2 cellular contexts compared by ENCODE assay signal in the genomic region with DNA sequence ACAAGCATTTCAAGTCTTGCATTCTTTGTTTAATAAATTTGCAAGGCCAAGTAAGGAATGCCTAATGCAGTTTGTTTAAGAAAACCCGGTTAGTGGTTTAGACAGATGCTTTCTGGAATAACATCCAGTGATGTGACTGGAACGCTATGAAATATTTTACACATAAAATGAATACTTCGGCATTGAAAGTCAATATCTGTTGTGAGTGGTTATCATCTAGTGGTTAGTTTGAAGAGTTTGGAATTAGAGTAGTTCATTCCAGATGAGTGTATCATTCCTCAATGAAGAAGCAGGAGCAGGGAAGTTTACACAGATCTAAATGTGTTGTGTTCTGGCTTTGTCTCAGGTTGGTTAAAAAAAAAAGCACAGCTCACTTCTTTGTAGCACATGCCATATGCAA.
TF ChIP-seq lines count a peak whose summit lies in the region.

No MANE protein-coding gene starts in this region.

TF ChIP-seq in SK-N-SH, 30 proteins besides CTCF, POLR2A, EP300 and RAD21:
- TF ChIP-seq JUND (IDR thresholded peaks at IDR 0.05), result 0 out of 2 replicates have a peak, but pooled peaks have one; percentile 3
- no peak for TF ChIP-seq EZH2phosphoT487 (IDR thresholded peaks at IDR 0.05; ENCODE audit: borderline replicate concordance, low read depth)
- no peak for TF ChIP-seq RCOR1 (IDR thresholded peaks at IDR 0.05; ENCODE audit: low read length)
- TF ChIP-seq, protein P1, sequence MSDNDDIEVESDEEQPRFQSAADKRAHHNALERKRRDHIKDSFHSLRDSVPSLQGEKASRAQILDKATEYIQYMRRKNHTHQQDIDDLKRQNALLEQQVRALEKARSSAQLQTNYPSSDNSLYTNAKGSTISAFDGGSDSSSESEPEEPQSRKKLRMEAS (IDR thresholded peaks at IDR 0.05; ENCODE audit: low read depth), result no peak
- no peak for TF ChIP-seq CHD2 (IDR thresholded peaks at IDR 0.05; ENCODE audit: low read length, partially characterized antibody)
- TF ChIP-seq TAF1 (IDR thresholded peaks at IDR 0.05; ENCODE audit: borderline replicate concordance, low read depth, low read length), result no peak
- no peak for TF ChIP-seq MEF2A (IDR thresholded peaks at IDR 0.05; ENCODE audit: borderline replicate concordance, low read depth)
- TF ChIP-seq MXI1 (IDR thresholded peaks at IDR 0.05; ENCODE audit: low read depth, low read length), result no peak
- TF ChIP-seq, protein P2, sequence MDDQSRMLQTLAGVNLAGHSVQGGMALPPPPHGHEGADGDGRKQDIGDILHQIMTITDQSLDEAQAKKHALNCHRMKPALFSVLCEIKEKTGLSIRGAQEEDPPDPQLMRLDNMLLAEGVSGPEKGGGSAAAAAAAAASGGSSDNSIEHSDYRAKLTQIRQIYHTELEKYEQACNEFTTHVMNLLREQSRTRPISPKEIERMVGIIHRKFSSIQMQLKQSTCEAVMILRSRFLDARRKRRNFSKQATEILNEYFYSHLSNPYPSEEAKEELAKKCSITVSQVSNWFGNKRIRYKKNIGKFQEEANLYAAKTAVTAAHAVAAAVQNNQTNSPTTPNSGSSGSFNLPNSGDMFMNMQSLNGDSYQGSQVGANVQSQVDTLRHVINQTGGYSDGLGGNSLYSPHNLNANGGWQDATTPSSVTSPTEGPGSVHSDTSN (IDR thresholded peaks at IDR 0.05), result peak; percentile 50; the same call in 1 of the 2 replicates
- TF ChIP-seq YY1 (IDR thresholded peaks at IDR 0.05; ENCODE audit: low read depth), result no peak
- TF ChIP-seq FOXJ3 (CRISPR knock-in tag; IDR thresholded peaks at IDR 0.05), result no peak
- no peak for TF ChIP-seq FOSL2 (IDR thresholded peaks at IDR 0.05; ENCODE audit: borderline replicate concordance, low read depth)
- TF ChIP-seq NFIC (IDR thresholded peaks at IDR 0.05; ENCODE audit: borderline replicate concordance), result no peak
- peak; percentile 35; the same call in 1 of the 2 replicates for TF ChIP-seq TCF12 (IDR thresholded peaks at IDR 0.05)
TF ChIP-seq in SK-N-SH: peak in this region for 3.

TF ChIP-seq in H1, 55 proteins besides CTCF, POLR2A, EP300 and RAD21:
- TF ChIP-seq SIX5 (IDR thresholded peaks at IDR 0.05; ENCODE audit: low read depth, low read length) (no peak), YY1 (IDR thresholded peaks at IDR 0.05; ENCODE audit: low read depth, low read length) (no peak), MAFK (IDR thresholded peaks at IDR 0.05; ENCODE audit: low read depth, low read length) (no peak), CEBPB (IDR thresholded peaks at IDR 0.05; ENCODE audit: low read depth, low read length) (no peak), CBX5 (IDR thresholded peaks at IDR 0.05; ENCODE audit: low read depth, low read length) (no peak), GABPA (IDR thresholded peaks at IDR 0.05; ENCODE audit: borderline replicate concordance, insufficient read depth, low read length) (no peak), SP2 (IDR thresholded peaks at IDR 0.05; ENCODE audit: low read length) (no peak), KDM5A (IDR thresholded peaks at IDR 0.05; ENCODE audit: low read length) (no peak), TCF12 (IDR thresholded peaks at IDR 0.05; ENCODE audit: low read depth, low read length) (no peak), SIRT6 (IDR thresholded peaks at IDR 0.05; ENCODE audit: low read length) (no peak), KDM4A (IDR thresholded peaks at IDR 0.05; ENCODE audit: low read depth, low read length, severe bottlenecking) (no peak), BCL11A (IDR thresholded peaks at IDR 0.05; ENCODE audit: low read depth in 2 of 2, low read length in 2 of 2) (no peak)
- TF ChIP-seq, protein P1 (IDR thresholded peaks at IDR 0.05), result no peak
- TF ChIP-seq, protein P3, sequence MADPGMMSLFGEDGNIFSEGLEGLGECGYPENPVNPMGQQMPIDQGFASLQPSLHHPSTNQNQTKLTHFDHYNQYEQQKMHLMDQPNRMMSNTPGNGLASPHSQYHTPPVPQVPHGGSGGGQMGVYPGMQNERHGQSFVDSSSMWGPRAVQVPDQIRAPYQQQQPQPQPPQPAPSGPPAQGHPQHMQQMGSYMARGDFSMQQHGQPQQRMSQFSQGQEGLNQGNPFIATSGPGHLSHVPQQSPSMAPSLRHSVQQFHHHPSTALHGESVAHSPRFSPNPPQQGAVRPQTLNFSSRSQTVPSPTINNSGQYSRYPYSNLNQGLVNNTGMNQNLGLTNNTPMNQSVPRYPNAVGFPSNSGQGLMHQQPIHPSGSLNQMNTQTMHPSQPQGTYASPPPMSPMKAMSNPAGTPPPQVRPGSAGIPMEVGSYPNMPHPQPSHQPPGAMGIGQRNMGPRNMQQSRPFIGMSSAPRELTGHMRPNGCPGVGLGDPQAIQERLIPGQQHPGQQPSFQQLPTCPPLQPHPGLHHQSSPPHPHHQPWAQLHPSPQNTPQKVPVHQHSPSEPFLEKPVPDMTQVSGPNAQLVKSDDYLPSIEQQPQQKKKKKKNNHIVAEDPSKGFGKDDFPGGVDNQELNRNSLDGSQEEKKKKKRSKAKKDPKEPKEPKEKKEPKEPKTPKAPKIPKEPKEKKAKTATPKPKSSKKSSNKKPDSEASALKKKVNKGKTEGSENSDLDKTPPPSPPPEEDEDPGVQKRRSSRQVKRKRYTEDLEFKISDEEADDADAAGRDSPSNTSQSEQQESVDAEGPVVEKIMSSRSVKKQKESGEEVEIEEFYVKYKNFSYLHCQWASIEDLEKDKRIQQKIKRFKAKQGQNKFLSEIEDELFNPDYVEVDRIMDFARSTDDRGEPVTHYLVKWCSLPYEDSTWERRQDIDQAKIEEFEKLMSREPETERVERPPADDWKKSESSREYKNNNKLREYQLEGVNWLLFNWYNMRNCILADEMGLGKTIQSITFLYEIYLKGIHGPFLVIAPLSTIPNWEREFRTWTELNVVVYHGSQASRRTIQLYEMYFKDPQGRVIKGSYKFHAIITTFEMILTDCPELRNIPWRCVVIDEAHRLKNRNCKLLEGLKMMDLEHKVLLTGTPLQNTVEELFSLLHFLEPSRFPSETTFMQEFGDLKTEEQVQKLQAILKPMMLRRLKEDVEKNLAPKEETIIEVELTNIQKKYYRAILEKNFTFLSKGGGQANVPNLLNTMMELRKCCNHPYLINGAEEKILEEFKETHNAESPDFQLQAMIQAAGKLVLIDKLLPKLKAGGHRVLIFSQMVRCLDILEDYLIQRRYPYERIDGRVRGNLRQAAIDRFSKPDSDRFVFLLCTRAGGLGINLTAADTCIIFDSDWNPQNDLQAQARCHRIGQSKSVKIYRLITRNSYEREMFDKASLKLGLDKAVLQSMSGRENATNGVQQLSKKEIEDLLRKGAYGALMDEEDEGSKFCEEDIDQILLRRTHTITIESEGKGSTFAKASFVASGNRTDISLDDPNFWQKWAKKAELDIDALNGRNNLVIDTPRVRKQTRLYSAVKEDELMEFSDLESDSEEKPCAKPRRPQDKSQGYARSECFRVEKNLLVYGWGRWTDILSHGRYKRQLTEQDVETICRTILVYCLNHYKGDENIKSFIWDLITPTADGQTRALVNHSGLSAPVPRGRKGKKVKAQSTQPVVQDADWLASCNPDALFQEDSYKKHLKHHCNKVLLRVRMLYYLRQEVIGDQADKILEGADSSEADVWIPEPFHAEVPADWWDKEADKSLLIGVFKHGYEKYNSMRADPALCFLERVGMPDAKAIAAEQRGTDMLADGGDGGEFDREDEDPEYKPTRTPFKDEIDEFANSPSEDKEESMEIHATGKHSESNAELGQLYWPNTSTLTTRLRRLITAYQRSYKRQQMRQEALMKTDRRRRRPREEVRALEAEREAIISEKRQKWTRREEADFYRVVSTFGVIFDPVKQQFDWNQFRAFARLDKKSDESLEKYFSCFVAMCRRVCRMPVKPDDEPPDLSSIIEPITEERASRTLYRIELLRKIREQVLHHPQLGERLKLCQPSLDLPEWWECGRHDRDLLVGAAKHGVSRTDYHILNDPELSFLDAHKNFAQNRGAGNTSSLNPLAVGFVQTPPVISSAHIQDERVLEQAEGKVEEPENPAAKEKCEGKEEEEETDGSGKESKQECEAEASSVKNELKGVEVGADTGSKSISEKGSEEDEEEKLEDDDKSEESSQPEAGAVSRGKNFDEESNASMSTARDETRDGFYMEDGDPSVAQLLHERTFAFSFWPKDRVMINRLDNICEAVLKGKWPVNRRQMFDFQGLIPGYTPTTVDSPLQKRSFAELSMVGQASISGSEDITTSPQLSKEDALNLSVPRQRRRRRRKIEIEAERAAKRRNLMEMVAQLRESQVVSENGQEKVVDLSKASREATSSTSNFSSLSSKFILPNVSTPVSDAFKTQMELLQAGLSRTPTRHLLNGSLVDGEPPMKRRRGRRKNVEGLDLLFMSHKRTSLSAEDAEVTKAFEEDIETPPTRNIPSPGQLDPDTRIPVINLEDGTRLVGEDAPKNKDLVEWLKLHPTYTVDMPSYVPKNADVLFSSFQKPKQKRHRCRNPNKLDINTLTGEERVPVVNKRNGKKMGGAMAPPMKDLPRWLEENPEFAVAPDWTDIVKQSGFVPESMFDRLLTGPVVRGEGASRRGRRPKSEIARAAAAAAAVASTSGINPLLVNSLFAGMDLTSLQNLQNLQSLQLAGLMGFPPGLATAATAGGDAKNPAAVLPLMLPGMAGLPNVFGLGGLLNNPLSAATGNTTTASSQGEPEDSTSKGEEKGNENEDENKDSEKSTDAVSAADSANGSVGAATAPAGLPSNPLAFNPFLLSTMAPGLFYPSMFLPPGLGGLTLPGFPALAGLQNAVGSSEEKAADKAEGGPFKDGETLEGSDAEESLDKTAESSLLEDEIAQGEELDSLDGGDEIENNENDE (IDR thresholded peaks at IDR 0.05; ENCODE audit: insufficient replicate concordance, low read length), result no peak
- TF ChIP-seq, protein P4, sequence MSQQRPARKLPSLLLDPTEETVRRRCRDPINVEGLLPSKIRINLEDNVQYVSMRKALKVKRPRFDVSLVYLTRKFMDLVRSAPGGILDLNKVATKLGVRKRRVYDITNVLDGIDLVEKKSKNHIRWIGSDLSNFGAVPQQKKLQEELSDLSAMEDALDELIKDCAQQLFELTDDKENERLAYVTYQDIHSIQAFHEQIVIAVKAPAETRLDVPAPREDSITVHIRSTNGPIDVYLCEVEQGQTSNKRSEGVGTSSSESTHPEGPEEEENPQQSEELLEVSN (IDR thresholded peaks at IDR 0.05), result no peak
TF ChIP-seq in H1: peak in this region for 0.
